In genomic region chr2:238523158-238524110, GRCh38 we compare ENCODE assay signal across 10 cellular contexts.
A peak's percentile ranks its signal among the peaks of the same experiment; 100 is the strongest.
DNase-seq lines count a peak whose midpoint lies in the region; ATAC-seq lines count a peak whose summit lies in the region.
"Had no signal": no experiment of that assay in that cellular context is flagged by ENCODE, and none has a peak within 500 bp of the region (broad histone marks: within the 10 kb centered on the region; RNA-seq: fewer than 3 reads in every experiment).

No MANE protein-coding gene starts in this region.

- no peaks in the 10 kb centered on the region for H3K27me3 ChIP-seq in H7 (ENCODE audit: control insufficient read depth, insufficient read depth, low read length)
- H3K27me3 ChIP-seq in adipocyte (replicated peaks; ENCODE audit: control insufficient read depth, insufficient read depth, low read length) = no peaks in the 10 kb centered on the region

- peak; percentile 41 for ATAC-seq in left ventricle myocardium superior
- ATAC-seq in stimulated activated effector memory CD8-positive, alpha-beta T cell treated with anti-CD3 and anti-CD28 coated beads, Interleukin-12 subunit alpha, Interleukin-12 subunit beta, amount 100 ng/mL, for 72 hours = peak; percentile 8
- ATAC-seq in HG02840 (IDR thresholded peaks at IDR 0.05; ENCODE audit: low FRiP score, unreplicated experiment) = no peak

- H3K9me3 ChIP-seq in adipocyte (ENCODE audit: control insufficient read depth, low read length) = no peaks in the 10 kb centered on the region

- H3K4me3 Mint-ChIP-seq in stimulated activated effector memory CD8-positive, alpha-beta T cell treated with anti-CD3 and anti-CD28 coated beads, Interleukin-12 subunit alpha, Interleukin-12 subunit beta, amount 100 ng/mL, for 72 hours = no peak overlapping the region
- H3K4me3 Mint-ChIP-seq: activated CD4-positive, alpha-beta memory T cell treated with anti-CD3 and anti-CD28 coated beads for 36 hours had no signal

- peak; percentile 90 for DNase-seq in H7
- peak; percentile 4 for DNase-seq in adipocyte (ENCODE audit: low read depth)
- DNase-seq in left ventricle myocardium superior = peak; percentile 44
- DNase-seq in stimulated activated effector memory CD8-positive, alpha-beta T cell treated with anti-CD3 and anti-CD28 coated beads, Interleukin-12 subunit alpha, Interleukin-12 subunit beta, amount 100 ng/mL, for 72 hours (ENCODE audit: low spot score in 2 of 2) = no peak
- no peak for DNase-seq in amygdala (lab: John Stamatoyannopoulos, UW)
- no peak for DNase-seq in HK-2 (ENCODE audit: unreplicated experiment)
- no peak for DNase-seq in SIG-M5 (lab: John Stamatoyannopoulos, UW)
- DNase-seq: activated CD4-positive, alpha-beta memory T cell treated with anti-CD3 and anti-CD28 coated beads for 36 hours; stimulated activated CD4-positive, alpha-beta T cell treated with anti-CD3 and anti-CD28 coated beads, Interleukin-12 subunit alpha, Interleukin-12 subunit beta, amount 100 ng/mL, for 4 hours had no signal

- H3K4me3 ChIP-seq in H7 (ENCODE audit: insufficient read depth, low read depth, low read length) (no peak overlapping the region), adipocyte (ENCODE audit: low read length) (no peak overlapping the region)

- no peaks in the 10 kb centered on the region for H3K4me1 Mint-ChIP-seq in stimulated activated effector memory CD8-positive, alpha-beta T cell treated with anti-CD3 and anti-CD28 coated beads, Interleukin-12 subunit alpha, Interleukin-12 subunit beta, amount 100 ng/mL, for 72 hours

- H3K9me3 Mint-ChIP-seq in stimulated activated effector memory CD8-positive, alpha-beta T cell treated with anti-CD3 and anti-CD28 coated beads, Interleukin-12 subunit alpha, Interleukin-12 subunit beta, amount 100 ng/mL, for 72 hours = no peaks in the 10 kb centered on the region

- H3K9ac ChIP-seq in adipocyte (ENCODE audit: low read length) = no peak overlapping the region

- H3K27ac Mint-ChIP-seq in stimulated activated effector memory CD8-positive, alpha-beta T cell treated with anti-CD3 and anti-CD28 coated beads, Interleukin-12 subunit alpha, Interleukin-12 subunit beta, amount 100 ng/mL, for 72 hours = no peak overlapping the region
- H3K27ac Mint-ChIP-seq: activated CD4-positive, alpha-beta memory T cell treated with anti-CD3 and anti-CD28 coated beads for 36 hours had no signal

- H3K36me3 ChIP-seq in H7 (replicated peaks; ENCODE audit: control insufficient read depth, insufficient read depth, low read length) (no peaks in the 10 kb centered on the region), adipocyte (ENCODE audit: control insufficient read depth, insufficient read depth, low read length, severe bottlenecking) (no peaks in the 10 kb centered on the region)

- H3K36me3 Mint-ChIP-seq in stimulated activated effector memory CD8-positive, alpha-beta T cell treated with anti-CD3 and anti-CD28 coated beads, Interleukin-12 subunit alpha, Interleukin-12 subunit beta, amount 100 ng/mL, for 72 hours = no peaks in the 10 kb centered on the region
- H3K36me3 Mint-ChIP-seq: activated CD4-positive, alpha-beta memory T cell treated with anti-CD3 and anti-CD28 coated beads for 36 hours had no signal

- intact Hi-C loops in left ventricle myocardium superior (cut with micrococcal nuclease) = no loop called here

- peaks cover 14% of the 10 kb centered on the region for H3K4me1 ChIP-seq in adipocyte (ENCODE audit: control insufficient read depth, insufficient read depth, low read length)

Comparison
In these comparisons a context has a peak if more than half of its experiments do, and no peak if none do; other contexts are left out.
1. DNase-seq: peak in H7 (single experiment), adipocyte (single experiment) and left ventricle myocardium superior (single experiment); none in stimulated activated effector memory CD8-positive, alpha-beta T cell treated with anti-CD3 and anti-CD28 coated beads, Interleukin-12 subunit alpha, Interleukin-12 subunit beta, amount 100 ng/mL, for 72 hours (0 of 2), amygdala (0 of 56), HK-2 (single experiment) and SIG-M5 (single experiment).